Comparison of ENCODE assay signal across 19 cellular contexts in the genomic region with DNA sequence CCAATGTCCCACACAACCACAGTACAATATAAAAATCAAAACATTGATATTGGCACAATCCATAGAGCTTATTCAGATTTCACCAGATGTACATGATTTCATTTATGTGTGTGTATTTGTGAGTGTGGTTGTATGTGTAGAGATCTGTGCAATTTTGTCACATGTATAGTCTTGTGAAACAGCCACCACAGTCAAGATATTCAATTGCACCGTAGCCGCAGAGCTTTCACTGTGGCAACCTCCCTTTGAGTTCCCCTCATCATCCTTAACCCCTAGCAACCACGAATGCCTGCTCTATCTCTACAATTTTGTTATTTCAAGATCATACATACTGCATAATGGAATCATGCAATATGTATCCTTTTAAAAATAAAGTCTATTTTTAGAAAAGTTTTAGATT.
"Had no signal": no experiment of that assay in that cellular context is flagged by ENCODE, and none has a peak within 500 bp of the region (broad histone marks: within the 10 kb centered on the region; RNA-seq: fewer than 3 reads in every experiment).

No MANE protein-coding gene starts in this region.

- H3K4me3 ChIP-seq: ascending aorta, breast epithelium, left ventricle myocardium inferior, prostate gland, right atrium auricular region, stomach, testis, upper lobe of left lung had no signal

- H3K4me1 Mint-ChIP-seq: activated naive CD4-positive, alpha-beta T cell treated with anti-CD3 and anti-CD28 coated beads, Interleukin-2, amount 50 U/mL, for 24 hours; neural crest cell had no signal

- H3K4me1 ChIP-seq: ascending aorta, breast epithelium, prostate gland, right atrium auricular region, testis had no signal

- H3K27ac Mint-ChIP-seq: activated naive CD4-positive, alpha-beta T cell treated with anti-CD3 and anti-CD28 coated beads, Interleukin-2, amount 50 U/mL, for 24 hours had no signal

- H3K27ac ChIP-seq: ascending aorta, breast epithelium, left ventricle myocardium inferior, prostate gland, right atrium auricular region, stomach, testis, upper lobe of left lung, WERI-Rb-1 had no signal

- H3K36me3 Mint-ChIP-seq: activated naive CD4-positive, alpha-beta T cell treated with anti-CD3 and anti-CD28 coated beads, Interleukin-2, amount 50 U/mL, for 24 hours had no signal

- H3K9me3 Mint-ChIP-seq: activated naive CD4-positive, alpha-beta T cell treated with anti-CD3 and anti-CD28 coated beads, Interleukin-2, amount 50 U/mL, for 24 hours; immature natural killer cell had no signal

- DNase-seq: activated CD4-positive, alpha-beta T cell treated with anti-CD3 and anti-CD28 coated beads for 1 hour; activated CD4-positive, alpha-beta T cell treated with anti-CD3 and anti-CD28 coated beads, Interleukin-2, amount 50 U/mL, for 4 hours; activated gamma-delta T cell; cortex of kidney; erythroblast; immature natural killer cell; kidney glomerular epithelial cell; left ventricle myocardium inferior; mammary epithelial cell; stomach; testis; upper lobe of left lung; WERI-Rb-1 had no signal

- H3K36me3 ChIP-seq: ascending aorta, breast epithelium, left ventricle myocardium inferior, prostate gland, right atrium auricular region, stomach, upper lobe of left lung, WERI-Rb-1 had no signal

- H3K27me3 ChIP-seq: ascending aorta, breast epithelium, right atrium auricular region, stomach, testis, upper lobe of left lung had no signal

- H3K9me3 ChIP-seq: ascending aorta, breast epithelium, left ventricle myocardium inferior, prostate gland, right atrium auricular region, stomach, testis, upper lobe of left lung had no signal

- H3K4me3 Mint-ChIP-seq: activated naive CD4-positive, alpha-beta T cell treated with anti-CD3 and anti-CD28 coated beads, Interleukin-2, amount 50 U/mL, for 24 hours; immature natural killer cell; neural crest cell had no signal
